2 cellular contexts compared by ENCODE assay signal in genomic region chr3:13750215-13750614, GRCh38.
TF ChIP-seq lines count a peak whose summit lies in the region.

No MANE protein-coding gene starts in this region.

TF ChIP-seq in HepG2, 621 proteins besides CTCF, POLR2A, EP300 and RAD21 (continued from another document):
- TF ChIP-seq ATF1 (CRISPR knock-in tag; IDR thresholded peaks at IDR 0.05) (no peak), ZNF768 (CRISPR knock-in tag; IDR thresholded peaks at IDR 0.05) (peak; percentile 51; the same call in 1 of the 2 replicates), HDAC6 (IDR thresholded peaks at IDR 0.05; ENCODE audit: low read depth, low read length) (no peak), TCF12 (IDR thresholded peaks at IDR 0.05) (no peak), TCF12 (CRISPR knock-in tag; IDR thresholded peaks at IDR 0.05) (no peak)

TF ChIP-seq in K562, 482 proteins besides CTCF, POLR2A, EP300 and RAD21:
- no peak for TF ChIP-seq MECOM (CRISPR knock-in tag; IDR thresholded peaks at IDR 0.05)
- peak; percentile 90 for TF ChIP-seq RBM25 (IDR thresholded peaks at IDR 0.05; ENCODE audit: low read depth, low read length, severe bottlenecking)
- TF ChIP-seq PCBP2 (IDR thresholded peaks at IDR 0.05; ENCODE audit: low read depth, low read length, poor library complexity, severe bottlenecking), result no peak
- TF ChIP-seq ARID3B (CRISPR knock-in tag; IDR thresholded peaks at IDR 0.05; ENCODE audit: borderline replicate concordance), result no peak
- TF ChIP-seq ZNF717 (CRISPR knock-in tag; IDR thresholded peaks at IDR 0.05), result no peak
- TF ChIP-seq NR2C1 (IDR thresholded peaks at IDR 0.05), result no peak
- no peak for TF ChIP-seq NR2C1 (tag; IDR thresholded peaks at IDR 0.05)
- 0 out of 2 replicates have a peak, but pooled peaks have one; percentile 60 for TF ChIP-seq BCOR (IDR thresholded peaks at IDR 0.05)
- peak; percentile 58; the same call in 1 of the 2 replicates for TF ChIP-seq SMARCA5 (IDR thresholded peaks at IDR 0.05)
- 0 out of 4 replicates have a peak, but pooled peaks of 1 of the 2 experiments have one; percentile 22 for TF ChIP-seq KDM1A (IDR thresholded peaks at IDR 0.05)
- TF ChIP-seq ZFP36 (IDR thresholded peaks at IDR 0.05; ENCODE audit: low read depth, low read length, partially characterized antibody), result peak; percentile 85
